In genomic region chr19:45805719-45806118, GRCh38 we compare ENCODE assay signal across 24 cellular contexts. TPM values are rescaled to one million over a fixed set of nuclear protein-coding genes. Genes with fewer than 3 reads are reported as not detected.
"Had no signal": no experiment of that assay in that cellular context is flagged by ENCODE, and none has a peak within 500 bp of the region (broad histone marks: within the 10 kb centered on the region; RNA-seq: fewer than 3 reads in every experiment).

No MANE protein-coding gene starts in this region.

- FAIRE-seq: urothelium cell line had no signal

- H3K9me3 ChIP-seq: colonic mucosa had no signal

- DNase-seq: activated CD4-positive, alpha-beta T cell treated with anti-CD3 and anti-CD28 coated beads for 1 hour; activated CD4-positive, alpha-beta T cell treated with anti-CD3 and anti-CD28 coated beads, Interleukin-2, amount 50 U/mL, for 4 hours; activated effector memory CD4-positive, alpha-beta T cell treated with anti-CD3 and anti-CD28 coated beads, Interleukin-2, amount 50 U/mL, for 16 hours; activated naive CD4-positive, alpha-beta T cell treated with anti-CD3 and anti-CD28 coated beads, Interleukin-2, amount 50 U/mL, for 16 hours; activated T-cell treated with anti-CD3 and anti-CD28 coated beads, Interleukin-2, amount 50 U/mL, for 72 hours; aorta; brain microvascular endothelial cell; colonic mucosa; endodermal cell; foreskin fibroblast; occipital lobe; retina; stimulated activated CD8-positive, alpha-beta memory T cell treated with anti-CD3 and anti-CD28 coated beads, Interleukin-4, amount 100 ng/mL, for 48 hours; stimulated activated naive CD4-positive, alpha-beta T cell; T-helper 2 cell had no signal

- H3K4me1 ChIP-seq: colonic mucosa had no signal

- H3K4me1 Mint-ChIP-seq: central memory CD8-positive, alpha-beta T cell; endodermal cell had no signal

- H3K4me3 ChIP-seq: colonic mucosa had no signal

- H3K36me3 ChIP-seq: brain microvascular endothelial cell, colonic mucosa had no signal

- H3K27ac ChIP-seq: brain microvascular endothelial cell, colonic mucosa, epithelial cell of prostate, VCaP had no signal

- H3K27ac Mint-ChIP-seq: activated T-cell treated with anti-CD3 and anti-CD28 coated beads, Interleukin-2, amount 50 U/mL, for 72 hours; endodermal cell; memory B cell had no signal

- H3K4me3 Mint-ChIP-seq: activated T-cell treated with anti-CD3 and anti-CD28 coated beads, Interleukin-2, amount 50 U/mL, for 72 hours; central memory CD8-positive, alpha-beta T cell; endodermal cell; memory B cell had no signal

- H3K27me3 ChIP-seq: brain microvascular endothelial cell, colonic mucosa had no signal

- ATAC-seq: activated T-cell treated with anti-CD3 and anti-CD28 coated beads, Interleukin-2, amount 50 U/mL, for 72 hours had no signal

- H3K9me3 Mint-ChIP-seq: activated T-cell treated with anti-CD3 and anti-CD28 coated beads, Interleukin-2, amount 50 U/mL, for 72 hours; central memory CD8-positive, alpha-beta T cell; endodermal cell; memory B cell had no signal

- H3K36me3 Mint-ChIP-seq: memory B cell had no signal

RNA-seq across cellular contexts. Expression of gene RSPH6A, which starts 9.4 kb away (rescaled TPM):
- total RNA-seq: glomerular endothelial cell, posterior vena cava had no signal
- polyA plus RNA-seq: aorta, liver, neural cell had no signal

RNA-seq across cellular contexts. Expression of gene SIX5, which starts 36.7 kb away (rescaled TPM):
- polyA plus RNA-seq: neural cell had no signal
